In genomic region chr11:47179655-47179991, GRCh38 we compare ENCODE assay signal across 8 cellular contexts. TPM values are rescaled to one million over a fixed set of nuclear protein-coding genes. Genes with fewer than 3 reads are reported as not detected.
DNase-seq lines count a peak whose midpoint lies in the region; ATAC-seq and TF ChIP-seq lines count a peak whose summit lies in the region.

No MANE protein-coding gene starts in this region.

- H3K27me3 ChIP-seq in CD4-positive, CD25-positive, alpha-beta regulatory T cell (ENCODE audit: control insufficient read depth, insufficient read depth, low read length), result peaks cover 4% of the 10 kb centered on the region
- no peaks in the 10 kb centered on the region for H3K27me3 ChIP-seq in upper lobe of left lung

- no peak for TF ChIP-seq EP300 in upper lobe of left lung (IDR thresholded peaks at IDR 0.05)

- peak; percentile 16 to 48 (median 34) for TF ChIP-seq CTCF in upper lobe of left lung (IDR thresholded peaks at IDR 0.05)

- ATAC-seq in CD4-positive, CD25-positive, alpha-beta regulatory T cell (ENCODE audit: low read depth in 2 of 2), result no peak
- peak; percentile 27 for ATAC-seq in GM18909 (IDR thresholded peaks at IDR 0.05; ENCODE audit: poor library complexity, unreplicated experiment)
- ATAC-seq in upper lobe of left lung (ENCODE audit: low FRiP score in 2 of 2), result no peak
- no peak for ATAC-seq in HG03175 (IDR thresholded peaks at IDR 0.05; ENCODE audit: unreplicated experiment)
- ATAC-seq in HG03442 (IDR thresholded peaks at IDR 0.05; ENCODE audit: unreplicated experiment), result no peak

- H3K36me3 Mint-ChIP-seq in CD4-positive, CD25-positive, alpha-beta regulatory T cell, result no peaks in the 10 kb centered on the region
- H3K36me3 Mint-ChIP-seq in activated naive CD8-positive, alpha-beta T cell treated with anti-CD3 and anti-CD28 coated beads for 36 hours, result peaks cover 5% of the 10 kb centered on the region

- TF ChIP-seq POLR2A in upper lobe of left lung (IDR thresholded peaks at IDR 0.05), result no peak

- H3K4me3 ChIP-seq in CD4-positive, CD25-positive, alpha-beta regulatory T cell (ENCODE audit: low read depth, low read length), result no peak overlapping the region
- H3K4me3 ChIP-seq in upper lobe of left lung, result no peak overlapping the region

- peaks cover 0 to 31% (median 11%) of the 10 kb centered on the region in 4 donors for H3K4me1 Mint-ChIP-seq in CD4-positive, CD25-positive, alpha-beta regulatory T cell
- peaks cover 24% of the 10 kb centered on the region for H3K4me1 Mint-ChIP-seq in activated naive CD8-positive, alpha-beta T cell treated with anti-CD3 and anti-CD28 coated beads for 36 hours

- peaks cover 30% of the 10 kb centered on the region for H3K4me1 ChIP-seq in CD4-positive, CD25-positive, alpha-beta regulatory T cell (ENCODE audit: control insufficient read depth, insufficient read depth, low read length, poor library complexity, severe bottlenecking)
- H3K4me1 ChIP-seq in upper lobe of left lung, result peaks cover 19 to 32% (median 27%) of the 10 kb centered on the region in 4 donors

- H3K27ac Mint-ChIP-seq in CD4-positive, CD25-positive, alpha-beta regulatory T cell, result peak overlapping the region in 2 of 3 donors; percentile 10 to 97
- no peak overlapping the region for H3K27ac Mint-ChIP-seq in activated naive CD8-positive, alpha-beta T cell treated with anti-CD3 and anti-CD28 coated beads for 36 hours

- H3K27ac ChIP-seq in CD4-positive, CD25-positive, alpha-beta regulatory T cell (ENCODE audit: insufficient read depth, low read length, poor library complexity, severe bottlenecking), result no peak overlapping the region
- H3K27ac ChIP-seq in upper lobe of left lung, result no peak overlapping the region

- no peaks in the 10 kb centered on the region for H3K9me3 ChIP-seq in CD4-positive, CD25-positive, alpha-beta regulatory T cell (ENCODE audit: control insufficient read depth in 2 of 2, low read length in 2 of 2)
- no peaks in the 10 kb centered on the region for H3K9me3 ChIP-seq in upper lobe of left lung

- H3K27me3 Mint-ChIP-seq in CD4-positive, CD25-positive, alpha-beta regulatory T cell, result peaks cover 13% of the 10 kb centered on the region
- peaks cover 20% of the 10 kb centered on the region for H3K27me3 Mint-ChIP-seq in activated naive CD8-positive, alpha-beta T cell treated with anti-CD3 and anti-CD28 coated beads for 36 hours

- H3K36me3 ChIP-seq in CD4-positive, CD25-positive, alpha-beta regulatory T cell (ENCODE audit: control insufficient read depth, insufficient read depth, low read length), result peaks cover 4% of the 10 kb centered on the region
- peaks cover 4 to 19% (median 9%) of the 10 kb centered on the region in 4 donors for H3K36me3 ChIP-seq in upper lobe of left lung

- WGBS in upper lobe of left lung, 2 donors, result 91 to 96% methylated on average over 1 of the region's 1 CpG

- peak in 2 of 3 donors; percentile 23 to 79 for DNase-seq in CD4-positive, CD25-positive, alpha-beta regulatory T cell
- peak; percentile 50 to 75 for DNase-seq in NCI-H526 (lab: John Stamatoyannopoulos, UW)
- DNase-seq in activated naive CD8-positive, alpha-beta T cell treated with anti-CD3 and anti-CD28 coated beads for 36 hours, result peak; percentile 49
- DNase-seq in kidney tubule cell (ENCODE audit: low spot score), result peak; percentile 54
- DNase-seq in upper lobe of left lung, result no peak

- H3K9me3 Mint-ChIP-seq in CD4-positive, CD25-positive, alpha-beta regulatory T cell, result no peaks in the 10 kb centered on the region
- H3K9me3 Mint-ChIP-seq in activated naive CD8-positive, alpha-beta T cell treated with anti-CD3 and anti-CD28 coated beads for 36 hours, result no peaks in the 10 kb centered on the region

- peak overlapping the region in 1 of 4 donors; percentile 85 for H3K4me3 Mint-ChIP-seq in CD4-positive, CD25-positive, alpha-beta regulatory T cell
- no peak overlapping the region for H3K4me3 Mint-ChIP-seq in activated naive CD8-positive, alpha-beta T cell treated with anti-CD3 and anti-CD28 coated beads for 36 hours

RNA-seq across cellular contexts. Expression of gene ARFGAP2, which starts 2.9 kb away (rescaled TPM):
- total RNA-seq in CD4-positive, CD25-positive, alpha-beta regulatory T cell, result 169 TPM
- 100 to 1,000 TPM; 102 to 113 (median 109) TPM for polyA plus RNA-seq in CD4-positive, CD25-positive, alpha-beta regulatory T cell
- total RNA-seq in activated naive CD8-positive, alpha-beta T cell treated with anti-CD3 and anti-CD28 coated beads for 36 hours, result 10 to 100 TPM; 87.6 to 92.6 TPM
- 100 to 1,000 TPM in 4 of 6 donors, 10 to 100 TPM in 2; 93.6 to 257 (median 110) TPM for total RNA-seq in upper lobe of left lung

RNA-seq across cellular contexts. Expression of gene PACSIN3, which starts 6.6 kb away (rescaled TPM):
- total RNA-seq in CD4-positive, CD25-positive, alpha-beta regulatory T cell, result not detected
- polyA plus RNA-seq in CD4-positive, CD25-positive, alpha-beta regulatory T cell, result under 1 TPM in 1 of 4 donors, not detected in 3; 0.85 TPM
- total RNA-seq in activated naive CD8-positive, alpha-beta T cell treated with anti-CD3 and anti-CD28 coated beads for 36 hours, result 1 to 10 TPM; 6.8 to 7.0 TPM
- total RNA-seq in upper lobe of left lung, result 10 to 100 TPM; 26.8 to 97.4 (median 52.8) TPM

RNA-seq across cellular contexts. Expression of gene DDB2, which starts 35.2 kb away (rescaled TPM):
- total RNA-seq in CD4-positive, CD25-positive, alpha-beta regulatory T cell, result 81.7 TPM
- 10 to 100 TPM; 55.3 to 93.9 (median 60.0) TPM for polyA plus RNA-seq in CD4-positive, CD25-positive, alpha-beta regulatory T cell
- total RNA-seq in activated naive CD8-positive, alpha-beta T cell treated with anti-CD3 and anti-CD28 coated beads for 36 hours, result 100 to 1,000 TPM; 111 to 112 TPM
- total RNA-seq in upper lobe of left lung, result 100 to 1,000 TPM in 1 of 6 donors, 10 to 100 TPM in 5; 18.2 to 107 (median 47.1) TPM

Comparison
In these comparisons a context has a peak if more than half of its experiments do, and no peak if none do; other contexts are left out.
1. DNase-seq: peak in CD4-positive, CD25-positive, alpha-beta regulatory T cell (2 of 3), NCI-H526 (2 of 2), activated naive CD8-positive, alpha-beta T cell treated with anti-CD3 and anti-CD28 coated beads for 36 hours (single experiment) and kidney tubule cell (single experiment); none in upper lobe of left lung (0 of 2).